In the genomic region with DNA sequence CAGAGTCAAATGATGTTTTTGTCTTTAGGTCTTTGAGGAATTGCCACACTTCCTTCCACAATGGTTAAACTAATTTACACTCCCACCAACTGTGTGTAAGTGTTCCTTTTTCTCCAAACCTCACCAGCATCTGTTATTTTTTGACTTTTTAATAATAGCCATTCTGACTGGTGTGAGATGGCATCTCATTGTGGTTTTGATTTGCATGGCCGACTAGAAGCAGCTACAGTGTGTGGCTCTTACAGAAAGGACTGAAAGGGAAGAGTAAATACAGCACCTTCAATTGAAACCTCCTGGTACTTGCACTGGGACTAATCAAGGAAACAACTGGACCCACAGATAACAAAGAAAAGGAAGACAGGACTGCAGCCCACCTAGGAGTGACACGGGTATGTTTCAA, we compare ENCODE assay signal across 1 cellular context.
TF ChIP-seq lines count a peak whose summit lies in the region.

No MANE protein-coding gene starts in this region.

TF ChIP-seq in K562, 482 proteins besides CTCF, POLR2A, EP300 and RAD21 (continued from another document):
- TF ChIP-seq MTF1 (CRISPR knock-in tag; IDR thresholded peaks at IDR 0.05; ENCODE audit: borderline replicate concordance) (no peak), SREBF2 (CRISPR knock-in tag; IDR thresholded peaks at IDR 0.05) (no peak), SRSF3 (IDR thresholded peaks at IDR 0.05; ENCODE audit: insufficient read depth, low read length) (no peak), NCOR1 (IDR thresholded peaks at IDR 0.05) (no peak), ELF4 (CRISPR knock-in tag; IDR thresholded peaks at IDR 0.05) (no peak), ID3 (CRISPR knock-in tag; IDR thresholded peaks at IDR 0.05) (no peak), ID3 (tag; IDR thresholded peaks at IDR 0.05) (no peak)
TF ChIP-seq in K562: peak in this region for 0.
